In genomic region chr13:77215543-77215942, GRCh38 we compare ENCODE assay signal across 16 cellular contexts.
A peak's percentile ranks its signal among the peaks of the same experiment; 100 is the strongest.
DNase-seq lines count a peak whose midpoint lies in the region; ATAC-seq and TF ChIP-seq lines count a peak whose summit lies in the region.
"Had no signal": no experiment of that assay in that cellular context is flagged by ENCODE, and none has a peak within 500 bp of the region (broad histone marks: within the 10 kb centered on the region; RNA-seq: fewer than 3 reads in every experiment).

No MANE protein-coding gene starts in this region.

- no peak overlapping the region for H3K4me3 Mint-ChIP-seq in activated T-helper 17 cell treated with anti-CD3 and anti-CD28 coated beads, Interleukin-2, amount 50 U/mL, for 72 hours
- H3K4me3 Mint-ChIP-seq in naive thymus-derived CD8-positive, alpha-beta T cell: no peak overlapping the region
- H3K4me3 Mint-ChIP-seq: CD14-positive monocyte had no signal

- peaks cover 15% of the 10 kb centered on the region for H3K4me1 Mint-ChIP-seq in activated T-helper 17 cell treated with anti-CD3 and anti-CD28 coated beads, Interleukin-2, amount 50 U/mL, for 72 hours
- peaks cover 0 to 3% (median under 1%) of the 10 kb centered on the region in 4 donors for H3K4me1 Mint-ChIP-seq in naive thymus-derived CD8-positive, alpha-beta T cell
- H3K4me1 Mint-ChIP-seq: CD14-positive monocyte had no signal

- peaks cover 12 to 16% of the 10 kb centered on the region in 2 donors for H3K36me3 Mint-ChIP-seq in activated naive CD4-positive, alpha-beta T cell treated with anti-CD3 and anti-CD28 coated beads, Interleukin-2, amount 50 U/mL, for 72 hours
- H3K36me3 Mint-ChIP-seq in activated T-helper 17 cell treated with anti-CD3 and anti-CD28 coated beads, Interleukin-2, amount 50 U/mL, for 72 hours (ENCODE audit: low read depth): peaks cover 41% of the 10 kb centered on the region
- peaks cover 9 to 59% (median 32%) of the 10 kb centered on the region in 3 donors for H3K36me3 Mint-ChIP-seq in naive thymus-derived CD8-positive, alpha-beta T cell

- H3K27ac Mint-ChIP-seq in activated naive CD4-positive, alpha-beta T cell treated with anti-CD3 and anti-CD28 coated beads, Interleukin-2, amount 50 U/mL, for 72 hours: peak overlapping the region; percentile 9 to 72
- peak overlapping the region; percentile 62 for H3K27ac Mint-ChIP-seq in activated T-helper 17 cell treated with anti-CD3 and anti-CD28 coated beads, Interleukin-2, amount 50 U/mL, for 72 hours
- H3K27ac Mint-ChIP-seq in naive thymus-derived CD8-positive, alpha-beta T cell: peak overlapping the region in 7 of 10 donors; percentile 21 to 79 (median 32)

- H3K9me3 ChIP-seq in HEK293 (ENCODE audit: control insufficient read depth, insufficient read depth, low read depth, low read length): no peaks in the 10 kb centered on the region
- H3K9me3 ChIP-seq: A549, BE2C had no signal

- TF ChIP-seq CTCF in HEK293 (tag by site-specific recombination; IDR thresholded peaks at IDR 0.05): no peak

- POLR2A ChIA-PET in HEK293 (lab: Yijun Ruan, JAX): no interaction called here
- POLR2A ChIA-PET in naive thymus-derived CD8-positive, alpha-beta T cell (lab: Charles Lee): interaction anchor here (1.5 kb wide), 1 partner anchor 35 kb away, joined by 3 read pairs; no protein-coding TSS in a partner anchor

- no peak for ATAC-seq in activated naive CD4-positive, alpha-beta T cell treated with anti-CD3 and anti-CD28 coated beads, Interleukin-2, amount 50 U/mL, for 72 hours
- no peak for ATAC-seq in activated T-helper 17 cell treated with anti-CD3 and anti-CD28 coated beads, Interleukin-2, amount 50 U/mL, for 72 hours (replicated peaks)
- ATAC-seq in naive thymus-derived CD8-positive, alpha-beta T cell: no peak
- ATAC-seq: A549, GM12878, HCT116 had no signal

- DNase-seq in activated naive CD4-positive, alpha-beta T cell treated with anti-CD3 and anti-CD28 coated beads, Interleukin-2, amount 50 U/mL, for 72 hours (ENCODE audit: low spot score in 2 of 2): no peak
- no peak for DNase-seq in activated naive CD4-positive, alpha-beta T cell treated with Interleukin-2 at 50 U/mL for 16 hours
- no peak for DNase-seq in naive thymus-derived CD8-positive, alpha-beta T cell
- DNase-seq in HCEC 1CT: no peak
- DNase-seq in DMS153 treated with DMSO at 0.1 percent for 48 hours (lab: John Stamatoyannopoulos, UW; ENCODE audit: unreplicated experiment): no peak
- no peak for DNase-seq in pons (ENCODE audit: low spot score)
- DNase-seq: BE2C, DMS 273 treated with DMSO at 0.1 percent for 48 hours, DMS79 had no signal

- CTCF ChIA-PET in HEK293 (lab: Yijun Ruan, JAX): no interaction called here

- H3K36me3 ChIP-seq in HEK293 (ENCODE audit: control insufficient read depth in 2 of 2, insufficient read depth in 1 of 2, low read length in 2 of 2): peaks cover 0 to 67% of the 10 kb centered on the region in 2 experiments; a peak in 1 of 3 replicates

- no peaks in the 10 kb centered on the region for H3K4me1 ChIP-seq in HEK293 (ENCODE audit: control insufficient read depth, insufficient read depth, low read length)
- H3K4me1 ChIP-seq: BE2C had no signal

- H3K4me3 ChIP-seq in HEK293 (ENCODE audit: low read depth, low read length): no peak overlapping the region
- H3K4me3 ChIP-seq: A549, GM12878 had no signal

- H3K27me3 Mint-ChIP-seq in activated T-helper 17 cell treated with anti-CD3 and anti-CD28 coated beads, Interleukin-2, amount 50 U/mL, for 72 hours: no peaks in the 10 kb centered on the region
- no peaks in the 10 kb centered on the region for H3K27me3 Mint-ChIP-seq in naive thymus-derived CD8-positive, alpha-beta T cell

- H3K27ac ChIP-seq in HEK293 (ENCODE audit: extremely low read depth, low read depth, low read length): no peak overlapping the region
- H3K27ac ChIP-seq: A549, HL-60 had no signal

- no peaks in the 10 kb centered on the region for H3K9me3 Mint-ChIP-seq in activated naive CD4-positive, alpha-beta T cell treated with anti-CD3 and anti-CD28 coated beads, Interleukin-2, amount 50 U/mL, for 72 hours
- no peaks in the 10 kb centered on the region for H3K9me3 Mint-ChIP-seq in activated T-helper 17 cell treated with anti-CD3 and anti-CD28 coated beads, Interleukin-2, amount 50 U/mL, for 72 hours
- H3K9me3 Mint-ChIP-seq in naive thymus-derived CD8-positive, alpha-beta T cell: no peaks in the 10 kb centered on the region
- H3K9me3 Mint-ChIP-seq: CD14-positive monocyte had no signal

TF ChIP-seq in HEK293, 187 proteins besides CTCF, POLR2A, EP300 and RAD21:
- TF ChIP-seq, protein P1, sequence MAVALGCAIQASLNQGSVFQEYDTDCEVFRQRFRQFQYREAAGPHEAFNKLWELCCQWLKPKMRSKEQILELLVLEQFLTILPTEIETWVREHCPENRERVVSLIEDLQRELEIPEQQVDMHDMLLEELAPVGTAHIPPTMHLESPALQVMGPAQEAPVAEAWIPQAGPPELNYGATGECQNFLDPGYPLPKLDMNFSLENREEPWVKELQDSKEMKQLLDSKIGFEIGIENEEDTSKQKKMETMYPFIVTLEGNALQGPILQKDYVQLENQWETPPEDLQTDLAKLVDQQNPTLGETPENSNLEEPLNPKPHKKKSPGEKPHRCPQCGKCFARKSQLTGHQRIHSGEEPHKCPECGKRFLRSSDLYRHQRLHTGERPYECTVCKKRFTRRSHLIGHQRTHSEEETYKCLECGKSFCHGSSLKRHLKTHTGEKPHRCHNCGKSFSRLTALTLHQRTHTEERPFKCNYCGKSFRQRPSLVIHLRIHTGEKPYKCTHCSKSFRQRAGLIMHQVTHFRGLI (tag by site-specific recombination; IDR thresholded peaks at IDR 0.05): no peak
- TF ChIP-seq ZNF121 (tag by site-specific recombination; IDR thresholded peaks at IDR 0.05): peak; percentile 65
